In the genomic region with DNA sequence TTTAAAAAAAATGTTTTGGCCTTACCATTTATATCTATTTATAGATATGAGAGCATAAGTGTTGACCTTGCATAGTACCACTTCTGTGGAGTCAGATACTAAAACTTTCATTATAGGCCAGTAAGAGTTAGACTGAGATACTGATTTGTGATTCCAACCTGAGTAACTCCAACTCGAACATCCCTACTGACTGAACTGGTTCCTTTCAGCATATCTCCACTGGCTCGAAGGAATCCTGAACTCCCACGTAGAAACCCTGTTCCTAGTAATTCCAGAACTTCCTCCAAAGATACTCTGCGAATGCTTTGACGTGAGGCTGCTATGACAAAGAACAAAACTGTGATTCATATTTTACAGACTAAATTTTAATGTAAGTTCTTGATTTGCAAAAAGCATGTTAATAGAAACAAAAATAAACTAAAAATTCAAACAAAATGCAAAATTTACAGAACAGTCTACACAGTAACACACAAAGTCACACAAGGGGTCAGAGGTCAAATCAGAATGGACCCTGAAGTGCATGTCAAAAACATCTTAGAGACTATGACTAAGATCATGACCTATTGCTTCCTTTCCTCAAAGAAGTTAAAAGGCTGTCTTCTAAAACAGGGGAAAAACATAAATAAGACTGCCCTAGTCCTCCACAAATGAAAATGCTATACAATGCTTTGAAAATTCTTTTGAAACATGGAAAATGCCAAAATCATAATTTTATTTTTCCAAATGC, we compare ENCODE assay signal across 12 cellular contexts. TPM values are rescaled to one million over a fixed set of nuclear protein-coding genes. Genes with fewer than 3 reads are reported as not detected.
DNase-seq lines count a peak whose midpoint lies in the region; ATAC-seq and TF ChIP-seq lines count a peak whose summit lies in the region.
"Had no signal": no experiment of that assay in that cellular context is flagged by ENCODE, and none has a peak within 500 bp of the region (broad histone marks: within the 10 kb centered on the region; RNA-seq: fewer than 3 reads in every experiment).

No MANE protein-coding gene starts in this region.

- WGBS in mammary epithelial cell (ENCODE audit: low coverage, missing lambda C conversion rate) = 37% methylated on average over 5 of the region's 5 CpGs

- dilution Hi-C loops in mammary epithelial cell (cut with HindIII; ENCODE audit: low sequenced_read_pairs) = no loop called here

- no peak overlapping the region for H3K4me2 ChIP-seq in mammary epithelial cell (ENCODE audit: insufficient read depth, low read depth, low read length)

- H3K27ac ChIP-seq in mammary epithelial cell (ENCODE audit: insufficient read depth, low read depth, low read length) (peak overlapping the region; percentile 20), breast epithelium (no peak overlapping the region), WERI-Rb-1 (no peak overlapping the region)
- H3K27ac ChIP-seq: pancreas, upper lobe of left lung had no signal

- peak; percentile 69 to 87 for ATAC-seq in activated T-cell treated with anti-CD3 and anti-CD28 coated beads, Interleukin-2, amount 50 U/mL, for 4 hours
- ATAC-seq in left ventricle myocardium superior (peak; percentile 54), GM21390 (IDR thresholded peaks at IDR 0.05; ENCODE audit: unreplicated experiment) (no peak)
- ATAC-seq in stimulated activated naive CD8-positive, alpha-beta T cell treated with anti-CD3 and anti-CD28 coated beads, Interleukin-15, amount 100 ng/mL, for 72 hours = peak; percentile 82
- ATAC-seq: left colon had no signal

- H4K20me1 ChIP-seq in mammary epithelial cell (ENCODE audit: insufficient read depth, low read length) = no peaks in the 10 kb centered on the region

- CTCF ChIA-PET in mammary epithelial cell (lab: Charles Lee; ENCODE audit: low non-redundant PET) = no interaction called here

- BruUV-seq in mammary epithelial cell (replicated peaks; lab: Mats Ljungman, UMichigan) = no TSS peak

- H3K79me2 ChIP-seq in mammary epithelial cell (ENCODE audit: insufficient read depth, low read length) = no peaks in the 10 kb centered on the region

- H3K27ac Mint-ChIP-seq in stimulated activated naive CD8-positive, alpha-beta T cell treated with anti-CD3 and anti-CD28 coated beads, Interleukin-15, amount 100 ng/mL, for 72 hours = no peak overlapping the region

- DNase-seq in mammary epithelial cell (no peak), breast epithelium (ENCODE audit: low spot score in 2 of 2) (no peak), left ventricle myocardium superior (no peak), WERI-Rb-1 (no peak), GM03348 (ENCODE audit: low spot score) (no peak)
- no peak for DNase-seq in activated T-cell treated with anti-CD3 and anti-CD28 coated beads, Interleukin-2, amount 50 U/mL, for 4 hours
- DNase-seq in stimulated activated naive CD8-positive, alpha-beta T cell treated with anti-CD3 and anti-CD28 coated beads, Interleukin-15, amount 100 ng/mL, for 72 hours = no peak
- DNase-seq: left colon, NCI-H2029 treated with DMSO at 0.1 percent for 48 hours, pancreas, upper lobe of left lung had no signal

- no peak overlapping the region for H2AFZ ChIP-seq in mammary epithelial cell (ENCODE audit: low read depth, low read length)

- H3K27me3 ChIP-seq in mammary epithelial cell (ENCODE audit: insufficient read depth, low read length) (no peaks in the 10 kb centered on the region), breast epithelium (no peaks in the 10 kb centered on the region), WERI-Rb-1 (ENCODE audit: insufficient read depth, low read depth, severe bottlenecking) (no peaks in the 10 kb centered on the region)
- H3K27me3 ChIP-seq: pancreas, upper lobe of left lung had no signal

- peaks cover 17% of the 10 kb centered on the region for H3K4me1 Mint-ChIP-seq in activated T-cell treated with anti-CD3 and anti-CD28 coated beads, Interleukin-2, amount 50 U/mL, for 4 hours (ENCODE audit: low read depth)
- H3K4me1 Mint-ChIP-seq in stimulated activated naive CD8-positive, alpha-beta T cell treated with anti-CD3 and anti-CD28 coated beads, Interleukin-15, amount 100 ng/mL, for 72 hours = peaks cover 29% of the 10 kb centered on the region

- H3K27me3 Mint-ChIP-seq in activated T-cell treated with anti-CD3 and anti-CD28 coated beads, Interleukin-2, amount 50 U/mL, for 4 hours (ENCODE audit: low read depth) = no peaks in the 10 kb centered on the region
- H3K27me3 Mint-ChIP-seq in stimulated activated naive CD8-positive, alpha-beta T cell treated with anti-CD3 and anti-CD28 coated beads, Interleukin-15, amount 100 ng/mL, for 72 hours = no peaks in the 10 kb centered on the region

- H3K4me3 Mint-ChIP-seq in activated T-cell treated with anti-CD3 and anti-CD28 coated beads, Interleukin-2, amount 50 U/mL, for 4 hours = no peak overlapping the region
- no peak overlapping the region for H3K4me3 Mint-ChIP-seq in stimulated activated naive CD8-positive, alpha-beta T cell treated with anti-CD3 and anti-CD28 coated beads, Interleukin-15, amount 100 ng/mL, for 72 hours

- H3K9me3 ChIP-seq in mammary epithelial cell (replicated peaks; ENCODE audit: insufficient read depth, low read length) (no peaks in the 10 kb centered on the region), breast epithelium (no peaks in the 10 kb centered on the region), WERI-Rb-1 (ENCODE audit: severe bottlenecking) (no peaks in the 10 kb centered on the region)
- H3K9me3 ChIP-seq: pancreas, upper lobe of left lung had no signal

- no peaks in the 10 kb centered on the region for H3K4me1 ChIP-seq in mammary epithelial cell (ENCODE audit: insufficient read depth, low read length)
- no peaks in the 10 kb centered on the region for H3K4me1 ChIP-seq in breast epithelium
- H3K4me1 ChIP-seq: pancreas, upper lobe of left lung had no signal

- TF ChIP-seq CTCF in mammary epithelial cell (conservative IDR thresholded peaks at IDR 0.05 in 1 of 2, IDR thresholded peaks at IDR 0.05 in 1 of 2; ENCODE audit: extremely low read depth in 1 of 2, insufficient read depth in 1 of 2, low read depth in 1 of 2, low read length in 2 of 2) = no peak
- no peak for TF ChIP-seq CTCF in breast epithelium (IDR thresholded peaks at IDR 0.05)
- no peak for TF ChIP-seq CTCF in WERI-Rb-1 (IDR thresholded peaks at IDR 0.05; ENCODE audit: low read depth, low read length)

- H3K36me3 Mint-ChIP-seq in activated T-cell treated with anti-CD3 and anti-CD28 coated beads, Interleukin-2, amount 50 U/mL, for 4 hours (ENCODE audit: insufficient read depth) = peaks cover 5% of the 10 kb centered on the region

- in situ Hi-C loops in mammary epithelial cell (cut with MboI; ENCODE audit: low sequenced_read_pairs in 2 of 2) = no loop called here

- H3K9me3 Mint-ChIP-seq in activated T-cell treated with anti-CD3 and anti-CD28 coated beads, Interleukin-2, amount 50 U/mL, for 4 hours = no peaks in the 10 kb centered on the region
- H3K9me3 Mint-ChIP-seq in stimulated activated naive CD8-positive, alpha-beta T cell treated with anti-CD3 and anti-CD28 coated beads, Interleukin-15, amount 100 ng/mL, for 72 hours = no peaks in the 10 kb centered on the region

- H3K36me3 ChIP-seq in mammary epithelial cell (ENCODE audit: insufficient read depth, low read length) = peaks cover 6% of the 10 kb centered on the region
- no peaks in the 10 kb centered on the region for H3K36me3 ChIP-seq in breast epithelium
- no peaks in the 10 kb centered on the region for H3K36me3 ChIP-seq in WERI-Rb-1

- intact Hi-C loops in mammary epithelial cell (cut with micrococcal nuclease) (no loop called here), breast epithelium (cut with DNase I; ENCODE audit: low total_unique reads) (no loop called here), left ventricle myocardium superior (cut with micrococcal nuclease) (no loop called here)

- H3K4me3 ChIP-seq in mammary epithelial cell (replicated peaks in 1 of 3; ENCODE audit: insufficient read depth in 1 of 3, low read depth in 2 of 3, low read length in 3 of 3) = no peak overlapping the region
- H3K4me3 ChIP-seq in breast epithelium = no peak overlapping the region
- no peak overlapping the region for H3K4me3 ChIP-seq in WERI-Rb-1 (ENCODE audit: low read depth, low read length)
- H3K4me3 ChIP-seq: pancreas, upper lobe of left lung had no signal

- no peak for TF ChIP-seq POLR2A in breast epithelium (IDR thresholded peaks at IDR 0.05)

- no peak overlapping the region for H3K9ac ChIP-seq in mammary epithelial cell (ENCODE audit: insufficient read depth, low read length)

RNA-seq across cellular contexts. Expression of a gene that starts 31.5 kb away (rescaled TPM):
- total RNA-seq in mammary epithelial cell = 10 to 100 TPM; 32.1 to 37.5 TPM
- polyA plus RNA-seq in mammary epithelial cell = 12.2 TPM
- 18.1 TPM for polyA minus RNA-seq in mammary epithelial cell
- 10 to 100 TPM; 24.6 to 43.9 (median 34.7) TPM for total RNA-seq in breast epithelium
- total RNA-seq in activated T-cell treated with anti-CD3 and anti-CD28 coated beads, Interleukin-2, amount 50 U/mL, for 4 hours = 10 to 100 TPM; 10.7 to 13.0 (median 12.0) TPM
- 46.8 TPM for total RNA-seq in left ventricle myocardium superior
